In the genomic region with DNA sequence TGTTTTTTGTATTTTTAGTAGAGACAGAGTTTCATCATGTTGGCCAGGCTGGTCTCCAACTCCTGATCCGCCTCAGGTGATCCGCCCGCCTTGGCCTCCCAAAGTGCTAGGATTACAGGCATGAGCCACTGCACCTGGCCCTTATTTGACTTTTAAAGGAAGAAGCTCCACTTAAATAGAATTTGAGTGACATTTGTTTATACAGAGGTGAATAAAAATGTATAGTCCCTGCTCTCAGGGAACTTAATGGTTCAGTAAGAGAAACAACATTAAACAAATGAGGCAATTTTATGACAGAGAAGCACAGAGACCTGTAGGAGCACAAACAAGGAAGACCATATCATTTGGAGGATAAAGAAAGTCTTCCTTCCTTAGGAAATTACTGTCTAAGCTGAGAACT, we compare ENCODE assay signal across 14 cellular contexts.
DNase-seq lines count a peak whose midpoint lies in the region; ATAC-seq and TF ChIP-seq lines count a peak whose summit lies in the region.
"Had no signal": no experiment of that assay in that cellular context is flagged by ENCODE, and none has a peak within 500 bp of the region (broad histone marks: within the 10 kb centered on the region; RNA-seq: fewer than 3 reads in every experiment).

No MANE protein-coding gene starts in this region.

- H2BK20ac ChIP-seq in IMR-90 (ENCODE audit: low read depth, low read length): no peak overlapping the region

- H3K18ac ChIP-seq in IMR-90 (ENCODE audit: low read depth, low read length): peak overlapping the region; percentile 8; the same call in 1 of the 2 replicates

- H3K4me2 ChIP-seq in IMR-90 (ENCODE audit: low read depth, low read length): no peak overlapping the region

- no peaks in the 10 kb centered on the region for H3K27me3 ChIP-seq in IMR-90 (ENCODE audit: control insufficient read depth, insufficient read depth, low read length)
- no peaks in the 10 kb centered on the region for H3K27me3 ChIP-seq in uterus
- H3K27me3 ChIP-seq: dorsolateral prefrontal cortex, suprapubic skin had no signal

- TF ChIP-seq POLR2A in IMR-90 (IDR thresholded peaks at IDR 0.05; ENCODE audit: low read depth, low read length) (no peak), uterus (IDR thresholded peaks at IDR 0.05) (no peak)

- H3K27ac ChIP-seq in IMR-90 (ENCODE audit: insufficient read depth, low read length) (peak overlapping the region; percentile 36; the same call in 1 of the 2 replicates), uterus (no peak overlapping the region)
- H3K27ac ChIP-seq: dorsolateral prefrontal cortex, suprapubic skin had no signal

- no peak overlapping the region for H2AK5ac ChIP-seq in IMR-90 (ENCODE audit: low read depth, low read length)

- no peak overlapping the region for H3K56ac ChIP-seq in IMR-90 (ENCODE audit: extremely low read depth, insufficient read depth, low read length)

- H3K9me3 Mint-ChIP-seq in activated CD4-positive, alpha-beta T cell treated with anti-CD3 and anti-CD28 coated beads, Interleukin-2, amount 10 ng/mL, durations not matched to agents 24 days and 14 days: peaks cover 8% of the 10 kb centered on the region
- no peaks in the 10 kb centered on the region for H3K9me3 Mint-ChIP-seq in activated T-helper 1 cell treated with anti-CD3 and anti-CD28 coated beads, Interleukin-12 subunit alpha, Interleukin-12 subunit beta, Interleukin-2, Interleukin-4 antibody, amounts not matched to agents 30 ng/mL and 10 ng/mL and 1 ng/mL, durations not matched to agents 14 hours and 24 hours and 36 hours
- H3K9me3 Mint-ChIP-seq in osteocyte (ENCODE audit: unreplicated experiment): no peaks in the 10 kb centered on the region

- H3K27ac Mint-ChIP-seq in activated CD4-positive, alpha-beta T cell treated with anti-CD3 and anti-CD28 coated beads, Interleukin-2, amount 10 ng/mL, durations not matched to agents 24 days and 14 days: peak overlapping the region; percentile 95
- peak overlapping the region; percentile 94 for H3K27ac Mint-ChIP-seq in activated T-helper 1 cell treated with anti-CD3 and anti-CD28 coated beads, Interleukin-12 subunit alpha, Interleukin-12 subunit beta, Interleukin-2, Interleukin-4 antibody, amounts not matched to agents 30 ng/mL and 10 ng/mL and 1 ng/mL, durations not matched to agents 14 hours and 24 hours and 36 hours
- peak overlapping the region; percentile 80 for H3K27ac Mint-ChIP-seq in osteocyte (ENCODE audit: unreplicated experiment)

- H4K8ac ChIP-seq in IMR-90 (ENCODE audit: low read depth in 2 of 2, low read length in 2 of 2): peak overlapping the region in 1 of 2 experiments; percentile 35; a peak in 3 of 4 replicates

- no peak for TF ChIP-seq RAD21 in IMR-90 (IDR thresholded peaks at IDR 0.05; ENCODE audit: low read length)

- no peak overlapping the region for H2AK9ac ChIP-seq in IMR-90 (replicated peaks; ENCODE audit: low read depth, low read length, poor library complexity)

- no CpG with 5 or more reads among the region's 3 CpGs for WGBS in IMR-90 (ENCODE audit: extremely low coverage in 2 of 2, insufficient read length in 1 of 2), 2 experiments

- H3K4me3 Mint-ChIP-seq in activated CD4-positive, alpha-beta T cell treated with anti-CD3 and anti-CD28 coated beads, Interleukin-2, amount 10 ng/mL, durations not matched to agents 24 days and 14 days: peak overlapping the region; percentile 46
- no peak overlapping the region for H3K4me3 Mint-ChIP-seq in activated T-helper 1 cell treated with anti-CD3 and anti-CD28 coated beads, Interleukin-12 subunit alpha, Interleukin-12 subunit beta, Interleukin-2, Interleukin-4 antibody, amounts not matched to agents 30 ng/mL and 10 ng/mL and 1 ng/mL, durations not matched to agents 14 hours and 24 hours and 36 hours
- no peak overlapping the region for H3K4me3 Mint-ChIP-seq in osteocyte (ENCODE audit: unreplicated experiment)

- H3K36me3 ChIP-seq in IMR-90 (ENCODE audit: control insufficient read depth, insufficient read depth, low read length) (peaks cover 23% of the 10 kb centered on the region), uterus (no peaks in the 10 kb centered on the region)

- H3K9ac ChIP-seq in IMR-90 (ENCODE audit: low read depth, low read length): no peak overlapping the region

- ATAC-seq in IMR-90 (ENCODE audit: low read depth): no peak

- peaks cover 92% of the 10 kb centered on the region for H4K20me1 ChIP-seq in IMR-90 (ENCODE audit: insufficient read depth, low read length)

- DNase-seq in activated CD4-positive, alpha-beta T cell treated with anti-CD3 and anti-CD28 coated beads, Interleukin-2, amount 10 ng/mL, durations not matched to agents 24 days and 14 days: no peak
- DNase-seq in activated CD4-positive, alpha-beta T cell treated with anti-CD3 and anti-CD28 coated beads, Interleukin-2, amount 50 U/mL, for 48 hours: no peak
- no peak for DNase-seq in IMR-90
- no peak for DNase-seq in activated T-helper 1 cell treated with anti-CD3 and anti-CD28 coated beads, Interleukin-12 subunit alpha, Interleukin-12 subunit beta, Interleukin-2, Interleukin-4 antibody, amounts not matched to agents 30 ng/mL and 10 ng/mL and 1 ng/mL, durations not matched to agents 14 hours and 24 hours and 36 hours (ENCODE audit: low spot score)
- DNase-seq in osteocyte (ENCODE audit: extremely low spot score, unreplicated experiment): no peak
- DNase-seq in cortex of kidney (lab: John Stamatoyannopoulos, UW): no peak
- DNase-seq in uterus: no peak
- DNase-seq in LoVo (ENCODE audit: low spot score): no peak
- DNase-seq: dorsolateral prefrontal cortex; left ventricle myocardium superior; NCI-H187; posterior cingulate gyrus; stimulated activated CD4-positive, alpha-beta T cell treated with anti-CD3 and anti-CD28 coated beads, Interleukin-2, amount 100 ng/mL, for 48 hours had no signal

- BruUV-seq in IMR-90 (replicated peaks; lab: Mats Ljungman, UMichigan): no TSS peak

- H2BK15ac ChIP-seq in IMR-90 (ENCODE audit: low read depth, low read length): no peak overlapping the region; the same call in 2 of the 3 replicates

- no peaks in the 10 kb centered on the region for H3K27me3 Mint-ChIP-seq in activated CD4-positive, alpha-beta T cell treated with anti-CD3 and anti-CD28 coated beads, Interleukin-2, amount 10 ng/mL, durations not matched to agents 24 days and 14 days
- H3K27me3 Mint-ChIP-seq in activated T-helper 1 cell treated with anti-CD3 and anti-CD28 coated beads, Interleukin-12 subunit alpha, Interleukin-12 subunit beta, Interleukin-2, Interleukin-4 antibody, amounts not matched to agents 30 ng/mL and 10 ng/mL and 1 ng/mL, durations not matched to agents 14 hours and 24 hours and 36 hours (ENCODE audit: insufficient read depth): no peaks in the 10 kb centered on the region
- H3K27me3 Mint-ChIP-seq in osteocyte (ENCODE audit: unreplicated experiment): no peaks in the 10 kb centered on the region

- peaks cover 49% of the 10 kb centered on the region for H3K36me3 Mint-ChIP-seq in activated CD4-positive, alpha-beta T cell treated with anti-CD3 and anti-CD28 coated beads, Interleukin-2, amount 10 ng/mL, durations not matched to agents 24 days and 14 days (ENCODE audit: low read depth)
- peaks cover 42% of the 10 kb centered on the region for H3K36me3 Mint-ChIP-seq in activated T-helper 1 cell treated with anti-CD3 and anti-CD28 coated beads, Interleukin-12 subunit alpha, Interleukin-12 subunit beta, Interleukin-2, Interleukin-4 antibody, amounts not matched to agents 30 ng/mL and 10 ng/mL and 1 ng/mL, durations not matched to agents 14 hours and 24 hours and 36 hours (ENCODE audit: low read depth)
- peaks cover 24% of the 10 kb centered on the region for H3K36me3 Mint-ChIP-seq in osteocyte (ENCODE audit: unreplicated experiment)

- CTCF ChIA-PET in IMR-90 (lab: Yijun Ruan, JAX): interaction anchor here (1.6 kb wide), 1 partner anchor 10 kb away, joined by 3 read pairs; no protein-coding TSS in a partner anchor

- no peak overlapping the region for H4K91ac ChIP-seq in IMR-90 (ENCODE audit: insufficient read depth, low read depth, low read length)

- H4K5ac ChIP-seq in IMR-90 (ENCODE audit: low read depth, low read length): peak overlapping the region; percentile 9; the same call in 1 of the 2 replicates

- H2AFZ ChIP-seq in IMR-90 (replicated peaks; ENCODE audit: low read length, poor library complexity): no peak overlapping the region

- H3K4me1 ChIP-seq in IMR-90 (ENCODE audit: control insufficient read depth, insufficient read depth, low read length) (peaks cover 30% of the 10 kb centered on the region), uterus (peaks cover 0 to 13% of the 10 kb centered on the region in 2 donors)

- peaks cover 20 to 83% of the 10 kb centered on the region in 2 experiments for H3K79me1 ChIP-seq in IMR-90 (ENCODE audit: low read depth in 1 of 2, low read length in 2 of 2)

- H3K23ac ChIP-seq in IMR-90 (ENCODE audit: low read depth, low read length): peak overlapping the region; percentile 63; the same call in 1 of the 2 replicates

- H3K9me1 ChIP-seq in IMR-90 (ENCODE audit: insufficient read depth, low read length): peaks cover 47% of the 10 kb centered on the region

- POLR2A ChIA-PET in IMR-90 (lab: Charles Lee; ENCODE audit: unreplicated experiment): no interaction called here

- in situ Hi-C loops in IMR-90 (cut with MboI; ENCODE audit: low sequenced_read_pairs): no loop called here

- peaks cover 56% of the 10 kb centered on the region for H3K4me1 Mint-ChIP-seq in activated CD4-positive, alpha-beta T cell treated with anti-CD3 and anti-CD28 coated beads, Interleukin-2, amount 10 ng/mL, durations not matched to agents 24 days and 14 days
- H3K4me1 Mint-ChIP-seq in activated T-helper 1 cell treated with anti-CD3 and anti-CD28 coated beads, Interleukin-12 subunit alpha, Interleukin-12 subunit beta, Interleukin-2, Interleukin-4 antibody, amounts not matched to agents 30 ng/mL and 10 ng/mL and 1 ng/mL, durations not matched to agents 14 hours and 24 hours and 36 hours (ENCODE audit: low read depth): peaks cover 66% of the 10 kb centered on the region
- peaks cover 56% of the 10 kb centered on the region for H3K4me1 Mint-ChIP-seq in osteocyte (ENCODE audit: unreplicated experiment)

- H2BK120ac ChIP-seq in IMR-90 (ENCODE audit: low read depth, low read length): peak overlapping the region; percentile 16; the same call in 1 of the 2 replicates

- dilution Hi-C loops in IMR-90 (cut with HindIII; ENCODE audit: low sequenced_read_pairs, unreplicated experiment): no loop called here

- no peak overlapping the region for H3K4me3 ChIP-seq in IMR-90 (ENCODE audit: insufficient read depth, low read depth, low read length)
- H3K4me3 ChIP-seq in uterus: no peak overlapping the region
- H3K4me3 ChIP-seq: dorsolateral prefrontal cortex, suprapubic skin had no signal

- H3K4ac ChIP-seq in IMR-90 (ENCODE audit: low read depth, low read length): peak overlapping the region; percentile 8; the same call in 1 of the 2 replicates

- H3K14ac ChIP-seq in IMR-90 (replicated peaks; ENCODE audit: low read depth, low read length): peak overlapping the region; percentile 43; the same call in 1 of the 2 replicates

- TF ChIP-seq CTCF in IMR-90 (conservative IDR thresholded peaks at IDR 0.05; ENCODE audit: low read depth, low read length) (no peak), osteocyte (IDR thresholded peaks at IDR 0.05) (no peak), uterus (IDR thresholded peaks at IDR 0.05) (no peak)

- peak overlapping the region; percentile 69 for H2BK5ac ChIP-seq in IMR-90 (ENCODE audit: low read depth, low read length, poor library complexity, severe bottlenecking)

- H3K9me3 ChIP-seq in IMR-90 (ENCODE audit: control insufficient read depth, insufficient read depth, low read length): no peaks in the 10 kb centered on the region
- no peaks in the 10 kb centered on the region for H3K9me3 ChIP-seq in uterus
- H3K9me3 ChIP-seq: suprapubic skin had no signal

- intact Hi-C loops in activated CD4-positive, alpha-beta T cell treated with anti-CD3 and anti-CD28 coated beads, Interleukin-2, amount 10 ng/mL, durations not matched to agents 24 days and 14 days (cut with micrococcal nuclease): loop anchor here (5.0 to 10.0 kb wide), 2 partner anchors 35 to 677 kb away; no protein-coding TSS in a partner anchor
- intact Hi-C loops in IMR-90 (cut with micrococcal nuclease): no loop called here
- intact Hi-C loops in activated T-helper 1 cell treated with anti-CD3 and anti-CD28 coated beads, Interleukin-12 subunit alpha, Interleukin-12 subunit beta, Interleukin-2, Interleukin-4 antibody, amounts not matched to agents 30 ng/mL and 10 ng/mL and 1 ng/mL, durations not matched to agents 14 hours and 24 hours and 36 hours (cut with micrococcal nuclease): loop anchor here (5.0 to 10.0 kb wide), 2 partner anchors 55 to 1037 kb away; no protein-coding TSS in a partner anchor
- intact Hi-C loops in uterus (cut with DNase I; ENCODE audit: low total_unique reads): no loop called here

Comparison
In these comparisons a context has a peak if more than half of its experiments do, and no peak if none do; other contexts are left out.
1. intact Hi-C loops: an anchor here in activated CD4-positive, alpha-beta T cell treated with anti-CD3 and anti-CD28 coated beads, Interleukin-2, amount 10 ng/mL, durations not matched to agents 24 days and 14 days (5.0 to 10.0 kb wide) and activated T-helper 1 cell treated with anti-CD3 and anti-CD28 coated beads, Interleukin-12 subunit alpha, Interleukin-12 subunit beta, Interleukin-2, Interleukin-4 antibody, amounts not matched to agents 30 ng/mL and 10 ng/mL and 1 ng/mL, durations not matched to agents 14 hours and 24 hours and 36 hours (5.0 to 10.0 kb wide); none called in IMR-90 and uterus.